Comparison of ENCODE assay signal across 1 cellular context in genomic region chr22:46083383-46084350, GRCh38.
TF ChIP-seq lines count a peak whose summit lies in the region.

No MANE protein-coding gene starts in this region.

TF ChIP-seq in GM23338, 12 proteins besides CTCF, POLR2A, EP300 and RAD21 (continued from another document):
- TF ChIP-seq REST (IDR thresholded peaks at IDR 0.05; ENCODE audit: unreplicated experiment) (no peak), ZNF331 (CRISPR knock-in tag; IDR thresholded peaks at IDR 0.05; ENCODE audit: low read depth) (no peak), EZH2 (IDR thresholded peaks at IDR 0.05; ENCODE audit: low read depth, unreplicated experiment) (no peak), POLR2AphosphoS5 (IDR thresholded peaks at IDR 0.05; ENCODE audit: low read depth) (no peak), CREB1 (CRISPR knock-in tag; IDR thresholded peaks at IDR 0.05; ENCODE audit: low read depth) (no peak), STAT1 (IDR thresholded peaks at IDR 0.05; ENCODE audit: unreplicated experiment) (no peak), JUNB (IDR thresholded peaks at IDR 0.05; ENCODE audit: unreplicated experiment) (no peak), NANOG (IDR thresholded peaks at IDR 0.05; ENCODE audit: borderline replicate concordance) (no peak), EZH2phosphoT487 (IDR thresholded peaks at IDR 0.05; ENCODE audit: unreplicated experiment) (no peak), ZNF114 (CRISPR knock-in tag; IDR thresholded peaks at IDR 0.05) (no peak), ETS1 (IDR thresholded peaks at IDR 0.05) (no peak)
